Comparison of ENCODE assay signal across 17 cellular contexts in the genomic region with DNA sequence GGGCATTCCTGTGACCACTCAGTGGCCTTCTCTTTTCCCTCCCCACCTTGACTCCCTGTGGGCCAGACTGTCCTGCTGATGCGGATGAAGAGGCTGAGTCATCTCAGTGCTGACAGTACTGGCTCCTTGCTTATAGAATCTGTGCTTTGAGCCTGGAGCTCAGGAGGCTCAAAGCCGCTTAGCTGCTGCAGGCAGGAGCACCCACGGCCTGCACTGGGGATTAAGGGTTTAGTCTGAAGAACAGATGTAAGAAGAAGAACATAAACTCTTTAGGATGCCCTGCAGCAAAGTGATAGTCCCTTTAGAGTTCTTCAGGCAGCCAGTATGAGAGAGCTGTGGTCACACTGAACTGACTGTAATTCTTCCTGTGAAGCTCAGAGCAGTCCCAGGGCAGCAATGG.
"Had no signal": no experiment of that assay in that cellular context is flagged by ENCODE, and none has a peak within 500 bp of the region (broad histone marks: within the 10 kb centered on the region; RNA-seq: fewer than 3 reads in every experiment).

No MANE protein-coding gene starts in this region.

- H3K27me3 ChIP-seq: dorsolateral prefrontal cortex, heart left ventricle, sigmoid colon, transverse colon had no signal

- DNase-seq: cortex of kidney; dorsolateral prefrontal cortex; effector CD8-positive, alpha-beta T cell; heart left ventricle; kidney glomerular epithelial cell; mesendoderm; naive thymus-derived CD4-positive, alpha-beta T cell; nephron progenitor cell; sigmoid colon; stimulated activated CD4-positive, alpha-beta T cell treated with anti-CD3 and anti-CD28 coated beads, Interleukin-12 subunit alpha, Interleukin-12 subunit beta, amount 100 ng/mL, for 4 hours; stimulated activated naive CD8-positive, alpha-beta T cell treated with anti-CD3 and anti-CD28 coated beads, Interleukin-15, Interleukin-2, amounts not matched to agents 100 U/mL and 50 U/mL, for 24 hours; transverse colon had no signal

- H3K4me1 Mint-ChIP-seq: naive thymus-derived CD4-positive, alpha-beta T cell; nephron progenitor cell had no signal

- H3K27ac Mint-ChIP-seq: nephron progenitor cell had no signal

- FAIRE-seq: endometrium, frontal cortex, islet of Langerhans had no signal

- H3K4me3 ChIP-seq: dorsolateral prefrontal cortex, heart left ventricle, sigmoid colon, skin epidermis, transverse colon had no signal

- H3K36me3 Mint-ChIP-seq: naive thymus-derived CD4-positive, alpha-beta T cell had no signal

- H3K4me1 ChIP-seq: heart left ventricle, sigmoid colon, transverse colon had no signal

- H3K4me3 Mint-ChIP-seq: naive thymus-derived CD4-positive, alpha-beta T cell; nephron progenitor cell had no signal

- H3K9me3 Mint-ChIP-seq: nephron progenitor cell had no signal

- ATAC-seq: esophagus mucosa; heart left ventricle; naive thymus-derived CD4-positive, alpha-beta T cell; stimulated activated naive CD8-positive, alpha-beta T cell treated with anti-CD3 and anti-CD28 coated beads, Interleukin-15, Interleukin-2, amounts not matched to agents 100 U/mL and 50 U/mL, for 24 hours had no signal

- H3K27ac ChIP-seq: dorsolateral prefrontal cortex, heart left ventricle, sigmoid colon, skin epidermis, transverse colon had no signal

- H3K36me3 ChIP-seq: heart left ventricle, sigmoid colon, transverse colon had no signal

- H3K9me3 ChIP-seq: heart left ventricle, sigmoid colon, transverse colon had no signal
